10 cellular contexts compared by ENCODE assay signal in genomic region chr3:43390255-43390588, GRCh38.
DNase-seq lines count a peak whose midpoint lies in the region; ATAC-seq and TF ChIP-seq lines count a peak whose summit lies in the region.
"Had no signal": no experiment of that assay in that cellular context is flagged by ENCODE, and none has a peak within 500 bp of the region (broad histone marks: within the 10 kb centered on the region; RNA-seq: fewer than 3 reads in every experiment).

No MANE protein-coding gene starts in this region.

- H3K23ac ChIP-seq in H9 (ENCODE audit: insufficient read length, low read depth, low read length): no peak overlapping the region

- H2BK5ac ChIP-seq in H9 (ENCODE audit: insufficient read length, low read length): no peak overlapping the region

- ATAC-seq in activated CD8-positive, alpha-beta T cell treated with anti-CD3 and anti-CD28 coated beads for 36 hours: peak; percentile 15
- ATAC-seq in sciatic nerve: peak; percentile 36
- no peak for ATAC-seq in GM19351 (IDR thresholded peaks at IDR 0.05; ENCODE audit: unreplicated experiment)

- H3K4me1 Mint-ChIP-seq in H9: peaks cover 13 to 18% of the 10 kb centered on the region in 2 experiments
- H3K4me1 Mint-ChIP-seq in activated CD8-positive, alpha-beta T cell treated with anti-CD3 and anti-CD28 coated beads for 36 hours (ENCODE audit: low read depth): peaks cover 63% of the 10 kb centered on the region

- no peak overlapping the region for H3K4me3 Mint-ChIP-seq in H9
- H3K4me3 Mint-ChIP-seq in activated CD8-positive, alpha-beta T cell treated with anti-CD3 and anti-CD28 coated beads for 36 hours: peak overlapping the region; percentile 44

- no peak overlapping the region for H3T11ph ChIP-seq in H9 (ENCODE audit: low read length)

- H3K27ac Mint-ChIP-seq in H9: peak overlapping the region in 2 of 3 experiments; percentile 68 to 86; a peak in 4 of 7 replicates
- H3K27ac Mint-ChIP-seq in activated CD8-positive, alpha-beta T cell treated with anti-CD3 and anti-CD28 coated beads for 36 hours: peak overlapping the region; percentile 93

- no peak overlapping the region for H3K56ac ChIP-seq in H9 (ENCODE audit: insufficient read length, low read depth, low read length)

- no peaks in the 10 kb centered on the region for H3K79me2 ChIP-seq in H9 (ENCODE audit: insufficient read depth, low read length)

- no peak overlapping the region for H2AFZ ChIP-seq in H9 (ENCODE audit: low read length)

- H3K4ac ChIP-seq in H9 (ENCODE audit: low read depth, low read length): no peak overlapping the region

- no peaks in the 10 kb centered on the region for H3K79me1 ChIP-seq in H9 (ENCODE audit: insufficient read depth, low read depth, low read length, poor library complexity, severe bottlenecking)

- no CpG with 5 or more reads among the region's 1 CpG for WGBS in H9 (ENCODE audit: extremely low coverage, insufficient read length, low lambda C conversion rate)

- H2BK120ac ChIP-seq in H9 (ENCODE audit: low read depth, low read length, poor library complexity, severe bottlenecking): no peak overlapping the region

- H3K9me3 ChIP-seq in H9 (ENCODE audit: control insufficient read depth, low read depth, low read length): no peaks in the 10 kb centered on the region
- H3K9me3 ChIP-seq: prostate gland had no signal

- DNase-seq in H9 (no peak), fibroblast of peridontal ligament (ENCODE audit: extremely low read depth) (peak; percentile 23), sciatic nerve (ENCODE audit: low spot score) (no peak), T-helper 9 cell (no peak), erythroblast (lab: John Stamatoyannopoulos, UW) (no peak), substantia nigra (lab: John Stamatoyannopoulos, UW) (no peak)
- DNase-seq in activated CD8-positive, alpha-beta T cell treated with anti-CD3 and anti-CD28 coated beads for 36 hours: no peak
- DNase-seq: DMS79 treated with DMSO at 0.1 percent for 48 hours had no signal

- no peak overlapping the region for H2BK15ac ChIP-seq in H9 (ENCODE audit: low read depth, low read length)

- no peak overlapping the region for H2BK12ac ChIP-seq in H9 (ENCODE audit: insufficient read length, low read depth, low read length)

- no peak overlapping the region for H3K4me2 ChIP-seq in H9 (ENCODE audit: insufficient read depth, insufficient read length, low read length)

- H3K27ac ChIP-seq in H9 (ENCODE audit: insufficient read length, low read depth, low read length) (no peak overlapping the region), substantia nigra (ENCODE audit: low read depth, low read length, poor library complexity, severe bottlenecking) (no peak overlapping the region)
- H3K27ac ChIP-seq: prostate gland had no signal

- POLR2A ChIA-PET in activated CD8-positive, alpha-beta T cell treated with anti-CD3 and anti-CD28 coated beads for 36 hours (lab: Charles Lee): interaction anchor here (0.5 to 1.0 kb wide), 2 partner anchors 61 to 227 kb away, joined by 3 read pairs; no protein-coding TSS in a partner anchor

- CTCF ChIA-PET in activated CD8-positive, alpha-beta T cell treated with anti-CD3 and anti-CD28 coated beads for 36 hours (lab: Charles Lee): interaction anchor here (0.7 to 1.4 kb wide), 2 partner anchors 57 to 95 kb away, joined by 3 to 5 read pairs; no protein-coding TSS in a partner anchor

- no peak overlapping the region; the same call in 1 of the 2 replicates for H3K14ac ChIP-seq in H9 (ENCODE audit: insufficient read depth, low read length)

- no peaks in the 10 kb centered on the region for H3K27me3 ChIP-seq in H9 (ENCODE audit: insufficient read depth, low read length)

- H2BK20ac ChIP-seq in H9 (ENCODE audit: low read depth, low read length, poor library complexity, severe bottlenecking): no peak overlapping the region

- H3K9me3 Mint-ChIP-seq in H9: peaks cover 1 to 4% of the 10 kb centered on the region in 2 experiments; a peak in 3 of 5 replicates
- H3K9me3 Mint-ChIP-seq in activated CD8-positive, alpha-beta T cell treated with anti-CD3 and anti-CD28 coated beads for 36 hours: no peaks in the 10 kb centered on the region

- H3K18ac ChIP-seq in H9 (ENCODE audit: insufficient read length, low read depth, low read length): no peak overlapping the region

- H4K91ac ChIP-seq in H9 (ENCODE audit: insufficient read length, low read depth, low read length): no peak overlapping the region

- H3K9ac ChIP-seq in H9 (ENCODE audit: extremely low read depth, insufficient read length, low read length): no peak overlapping the region

- no peak overlapping the region for H4K5ac ChIP-seq in H9 (ENCODE audit: insufficient read length, low read depth, low read length)

- H3K36me3 Mint-ChIP-seq in H9 (ENCODE audit: insufficient read depth in 1 of 3, low read depth in 3 of 3): peaks cover 2 to 5% (median 3%) of the 10 kb centered on the region in 3 experiments; a peak in 5 of 7 replicates
- H3K36me3 Mint-ChIP-seq in activated CD8-positive, alpha-beta T cell treated with anti-CD3 and anti-CD28 coated beads for 36 hours (ENCODE audit: low read depth): peaks cover 3% of the 10 kb centered on the region

- no peaks in the 10 kb centered on the region for H4K20me1 ChIP-seq in H9 (ENCODE audit: control insufficient read depth, insufficient read depth, insufficient read length)

- TF ChIP-seq CTCF in H9 (conservative IDR thresholded peaks at IDR 0.05): no peak
- no peak for TF ChIP-seq CTCF in activated CD8-positive, alpha-beta T cell treated with anti-CD3 and anti-CD28 coated beads for 36 hours (IDR thresholded peaks at IDR 0.05)

- H3K4me1 ChIP-seq in H9 (ENCODE audit: insufficient read depth, low read length): peaks cover 4% of the 10 kb centered on the region; the same call in 1 of the 2 replicates
- H3K4me1 ChIP-seq: prostate gland had no signal

- intact Hi-C loops in activated CD8-positive, alpha-beta T cell treated with anti-CD3 and anti-CD28 coated beads for 36 hours (cut with micrococcal nuclease): no loop called here
- intact Hi-C loops in sciatic nerve (cut with DNase I): no loop called here

- TF ChIP-seq POLR2A in erythroblast (IDR thresholded peaks at IDR 0.05; ENCODE audit: low read length): no peak

- no peaks in the 10 kb centered on the region for H3K27me3 Mint-ChIP-seq in H9 (ENCODE audit: low read depth)
- H3K27me3 Mint-ChIP-seq in activated CD8-positive, alpha-beta T cell treated with anti-CD3 and anti-CD28 coated beads for 36 hours: no peaks in the 10 kb centered on the region

- H3K23me2 ChIP-seq in H9 (ENCODE audit: insufficient read length, low read depth, low read length, poor library complexity, severe bottlenecking): no peaks in the 10 kb centered on the region

- no peak overlapping the region for H2AK5ac ChIP-seq in H9 (ENCODE audit: insufficient read length, low read length)

- no peak overlapping the region for H4K8ac ChIP-seq in H9 (replicated peaks; ENCODE audit: insufficient read length, low read depth, low read length)
